Comparison of ENCODE assay signal across 1 cellular context in the genomic region with DNA sequence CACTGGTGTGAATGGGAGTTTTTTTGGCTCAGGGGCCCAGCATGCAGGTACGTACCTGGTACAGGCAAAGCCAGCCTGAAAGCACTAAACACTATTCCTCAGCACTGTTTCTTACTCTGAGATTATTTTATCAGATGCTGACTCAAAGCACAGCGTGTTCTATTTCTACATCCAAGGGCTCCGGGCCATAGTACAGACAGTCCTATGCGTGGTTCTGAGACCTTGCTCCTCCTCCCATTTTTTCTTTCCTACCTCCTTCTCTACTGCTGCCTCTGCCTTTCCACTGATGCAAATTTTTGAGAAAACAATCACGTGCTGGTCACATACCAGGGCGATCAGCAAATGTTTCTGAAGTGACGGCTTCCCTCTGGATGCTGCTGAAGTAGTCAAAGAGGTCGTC.
TF ChIP-seq lines count a peak whose summit lies in the region.

No MANE protein-coding gene starts in this region.

TF ChIP-seq in HepG2, 621 proteins besides CTCF, POLR2A, EP300 and RAD21:
- no peak for TF ChIP-seq ZMYM3 (CRISPR knock-in tag; IDR thresholded peaks at IDR 0.05)
- no peak for TF ChIP-seq PRPF4 (IDR thresholded peaks at IDR 0.05; ENCODE audit: low read depth, low read length, poor library complexity, severe bottlenecking)
- TF ChIP-seq, protein P1, sequence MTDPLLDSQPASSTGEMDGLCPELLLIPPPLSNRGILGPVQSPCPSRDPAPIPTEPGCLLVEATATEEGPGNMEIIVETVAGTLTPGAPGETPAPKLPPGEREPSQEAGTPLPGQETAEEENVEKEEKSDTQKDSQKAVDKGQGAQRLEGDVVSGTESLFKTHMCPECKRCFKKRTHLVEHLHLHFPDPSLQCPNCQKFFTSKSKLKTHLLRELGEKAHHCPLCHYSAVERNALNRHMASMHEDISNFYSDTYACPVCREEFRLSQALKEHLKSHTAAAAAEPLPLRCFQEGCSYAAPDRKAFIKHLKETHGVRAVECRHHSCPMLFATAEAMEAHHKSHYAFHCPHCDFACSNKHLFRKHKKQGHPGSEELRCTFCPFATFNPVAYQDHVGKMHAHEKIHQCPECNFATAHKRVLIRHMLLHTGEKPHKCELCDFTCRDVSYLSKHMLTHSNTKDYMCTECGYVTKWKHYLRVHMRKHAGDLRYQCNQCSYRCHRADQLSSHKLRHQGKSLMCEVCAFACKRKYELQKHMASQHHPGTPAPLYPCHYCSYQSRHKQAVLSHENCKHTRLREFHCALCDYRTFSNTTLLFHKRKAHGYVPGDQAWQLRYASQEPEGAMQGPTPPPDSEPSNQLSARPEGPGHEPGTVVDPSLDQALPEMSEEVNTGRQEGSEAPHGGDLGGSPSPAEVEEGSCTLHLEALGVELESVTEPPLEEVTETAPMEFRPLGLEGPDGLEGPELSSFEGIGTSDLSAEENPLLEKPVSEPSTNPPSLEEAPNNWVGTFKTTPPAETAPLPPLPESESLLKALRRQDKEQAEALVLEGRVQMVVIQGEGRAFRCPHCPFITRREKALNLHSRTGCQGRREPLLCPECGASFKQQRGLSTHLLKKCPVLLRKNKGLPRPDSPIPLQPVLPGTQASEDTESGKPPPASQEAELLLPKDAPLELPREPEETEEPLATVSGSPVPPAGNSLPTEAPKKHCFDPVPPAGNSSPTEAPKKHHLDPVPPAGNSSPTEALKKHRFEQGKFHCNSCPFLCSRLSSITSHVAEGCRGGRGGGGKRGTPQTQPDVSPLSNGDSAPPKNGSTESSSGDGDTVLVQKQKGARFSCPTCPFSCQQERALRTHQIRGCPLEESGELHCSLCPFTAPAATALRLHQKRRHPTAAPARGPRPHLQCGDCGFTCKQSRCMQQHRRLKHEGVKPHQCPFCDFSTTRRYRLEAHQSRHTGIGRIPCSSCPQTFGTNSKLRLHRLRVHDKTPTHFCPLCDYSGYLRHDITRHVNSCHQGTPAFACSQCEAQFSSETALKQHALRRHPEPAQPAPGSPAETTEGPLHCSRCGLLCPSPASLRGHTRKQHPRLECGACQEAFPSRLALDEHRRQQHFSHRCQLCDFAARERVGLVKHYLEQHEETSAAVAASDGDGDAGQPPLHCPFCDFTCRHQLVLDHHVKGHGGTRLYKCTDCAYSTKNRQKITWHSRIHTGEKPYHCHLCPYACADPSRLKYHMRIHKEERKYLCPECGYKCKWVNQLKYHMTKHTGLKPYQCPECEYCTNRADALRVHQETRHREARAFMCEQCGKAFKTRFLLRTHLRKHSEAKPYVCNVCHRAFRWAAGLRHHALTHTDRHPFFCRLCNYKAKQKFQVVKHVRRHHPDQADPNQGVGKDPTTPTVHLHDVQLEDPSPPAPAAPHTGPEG (CRISPR knock-in tag; IDR thresholded peaks at IDR 0.05): no peak
- no peak for TF ChIP-seq ZNF337 (CRISPR knock-in tag; IDR thresholded peaks at IDR 0.05; ENCODE audit: borderline replicate concordance, low read depth)
- TF ChIP-seq ZFP37 (CRISPR knock-in tag; IDR thresholded peaks at IDR 0.05; ENCODE audit: borderline replicate concordance): no peak
- TF ChIP-seq, protein P2, sequence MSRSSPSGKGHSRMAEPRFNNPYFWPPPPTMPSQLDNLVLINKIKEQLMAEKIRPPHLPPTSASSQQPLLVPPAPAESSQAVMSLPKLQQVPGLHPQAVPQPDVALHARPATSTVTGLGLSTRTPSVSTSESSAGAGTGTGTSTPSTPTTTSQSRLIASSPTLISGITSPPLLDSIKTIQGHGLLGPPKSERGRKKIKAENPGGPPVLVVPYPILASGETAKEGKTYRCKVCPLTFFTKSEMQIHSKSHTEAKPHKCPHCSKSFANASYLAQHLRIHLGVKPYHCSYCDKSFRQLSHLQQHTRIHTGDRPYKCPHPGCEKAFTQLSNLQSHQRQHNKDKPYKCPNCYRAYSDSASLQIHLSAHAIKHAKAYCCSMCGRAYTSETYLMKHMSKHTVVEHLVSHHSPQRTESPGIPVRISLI (CRISPR knock-in tag; IDR thresholded peaks at IDR 0.05; ENCODE audit: borderline replicate concordance): no peak
